15 cellular contexts compared by ENCODE assay signal in genomic region chrX:23766650-23767551, GRCh38. TPM values are rescaled to one million over a fixed set of nuclear protein-coding genes. Genes with fewer than 3 reads are reported as not detected.
DNase-seq lines count a peak whose midpoint lies in the region; ATAC-seq and TF ChIP-seq lines count a peak whose summit lies in the region.
"Had no signal": no experiment of that assay in that cellular context is flagged by ENCODE, and none has a peak within 500 bp of the region (broad histone marks: within the 10 kb centered on the region; RNA-seq: fewer than 3 reads in every experiment).

No MANE protein-coding gene starts in this region.

- H3K27ac Mint-ChIP-seq in CD4-positive, CD25-positive, alpha-beta regulatory T cell, result peak overlapping the region in 2 of 3 donors; percentile 81 to 83
- peak overlapping the region; percentile 17 to 86 (median 64) for H3K27ac Mint-ChIP-seq in immature natural killer cell

- peak overlapping the region in 3 of 4 donors; percentile 55 to 89 (median 61) for H3K4me3 Mint-ChIP-seq in CD4-positive, CD25-positive, alpha-beta regulatory T cell
- H3K4me3 Mint-ChIP-seq in immature natural killer cell, result peak overlapping the region; percentile 61 to 80 (median 72)

- H3K27me3 Mint-ChIP-seq in CD4-positive, CD25-positive, alpha-beta regulatory T cell, result no peaks in the 10 kb centered on the region
- peaks cover 0 to 1% (median 0%) of the 10 kb centered on the region in 3 donors for H3K27me3 Mint-ChIP-seq in immature natural killer cell (ENCODE audit: low read depth in 3 of 3)

- H3K36me3 Mint-ChIP-seq in CD4-positive, CD25-positive, alpha-beta regulatory T cell, result no peaks in the 10 kb centered on the region
- H3K36me3 Mint-ChIP-seq in immature natural killer cell, result no peaks in the 10 kb centered on the region

- peaks cover 0 to 10% (median 4%) of the 10 kb centered on the region in 4 donors for H3K4me1 Mint-ChIP-seq in CD4-positive, CD25-positive, alpha-beta regulatory T cell
- H3K4me1 Mint-ChIP-seq in immature natural killer cell, result peaks cover 0 to 10% of the 10 kb centered on the region in 2 donors

- DNase-seq in CD4-positive, CD25-positive, alpha-beta regulatory T cell, result peak in 1 of 3 donors; percentile 56
- DNase-seq in immature natural killer cell (peak; percentile 17 to 55 (median 40)), NOMO-1 treated with dmso at 0.1 percent for 144 hours (lab: John Stamatoyannopoulos, UW; ENCODE audit: unreplicated experiment) (no peak), OCI-M1 (lab: John Stamatoyannopoulos, UW) (no peak)
- no peak for DNase-seq in stimulated activated CD4-positive, alpha-beta T cell treated with anti-CD3 and anti-CD28 coated beads, Interleukin-1b, Interleukin-23, amount 100 ng/mL, for 48 hours
- DNase-seq: COR-L47; effector CD8-positive, alpha-beta T cell; GOT3; midbrain; NCI-H1092 treated with DMSO at 0.1 percent for 48 hours; PC-3; right lobe of liver had no signal

- no peaks in the 10 kb centered on the region for H3K27me3 ChIP-seq in CD4-positive, CD25-positive, alpha-beta regulatory T cell (ENCODE audit: control insufficient read depth, insufficient read depth, low read length)
- H3K27me3 ChIP-seq: right lobe of liver had no signal

- H3K4me1 ChIP-seq in CD4-positive, CD25-positive, alpha-beta regulatory T cell (ENCODE audit: control insufficient read depth, insufficient read depth, low read length, poor library complexity, severe bottlenecking), result no peaks in the 10 kb centered on the region

- H3K9me3 ChIP-seq in CD4-positive, CD25-positive, alpha-beta regulatory T cell (ENCODE audit: control insufficient read depth in 2 of 2, low read length in 2 of 2), result no peaks in the 10 kb centered on the region
- H3K9me3 ChIP-seq: right lobe of liver had no signal

- H3K4me3 ChIP-seq in CD4-positive, CD25-positive, alpha-beta regulatory T cell (ENCODE audit: low read depth, low read length), result peak overlapping the region; percentile 53
- H3K4me3 ChIP-seq: right lobe of liver had no signal

- TF ChIP-seq POLR2A in Raji (IDR thresholded peaks at IDR 0.05; ENCODE audit: insufficient read depth, low read depth, low read length), result peak; percentile 54

- peak overlapping the region; percentile 14 for H3K27ac ChIP-seq in CD4-positive, CD25-positive, alpha-beta regulatory T cell (ENCODE audit: insufficient read depth, low read length, poor library complexity, severe bottlenecking)
- H3K27ac ChIP-seq: right lobe of liver had no signal

- no peaks in the 10 kb centered on the region for H3K36me3 ChIP-seq in CD4-positive, CD25-positive, alpha-beta regulatory T cell (ENCODE audit: control insufficient read depth, insufficient read depth, low read length)
- H3K36me3 ChIP-seq: right lobe of liver had no signal

- H3K9me3 Mint-ChIP-seq in CD4-positive, CD25-positive, alpha-beta regulatory T cell, result peaks cover 0 to 2% (median 0%) of the 10 kb centered on the region in 7 donors
- no peaks in the 10 kb centered on the region for H3K9me3 Mint-ChIP-seq in immature natural killer cell

- peak; percentile 28 to 46 for ATAC-seq in CD4-positive, CD25-positive, alpha-beta regulatory T cell (ENCODE audit: low read depth in 2 of 2)
- ATAC-seq in GM19372 (IDR thresholded peaks at IDR 0.05; ENCODE audit: low read depth, unreplicated experiment) (peak; percentile 82), GM21529 (IDR thresholded peaks at IDR 0.05; ENCODE audit: unreplicated experiment) (no peak)
- ATAC-seq: PC-3 had no signal

RNA-seq across cellular contexts. Expression of gene SAT1, which starts 16.1 kb away (rescaled TPM):
- 939 TPM for total RNA-seq in CD4-positive, CD25-positive, alpha-beta regulatory T cell
- polyA plus RNA-seq in CD4-positive, CD25-positive, alpha-beta regulatory T cell, result 100 to 1,000 TPM; 186 to 295 (median 255) TPM
- polyA plus RNA-seq in immature natural killer cell, result 100 to 1,000 TPM; 114 to 196 (median 123) TPM

RNA-seq across cellular contexts. Expression of gene ACOT9, which starts 23.8 kb away (rescaled TPM):
- total RNA-seq in CD4-positive, CD25-positive, alpha-beta regulatory T cell, result 51.6 TPM
- 10 to 100 TPM; 20.0 to 33.0 (median 24.4) TPM for polyA plus RNA-seq in CD4-positive, CD25-positive, alpha-beta regulatory T cell
- polyA plus RNA-seq in immature natural killer cell, result 10 to 100 TPM in 2 of 3 donors, 1 to 10 TPM in 1; 8.2 to 18.4 (median 17.1) TPM

Comparison
In these comparisons a context has a peak if more than half of its experiments do, and no peak if none do; other contexts are left out.
1. DNase-seq: peak in immature natural killer cell (3 of 3); none in stimulated activated CD4-positive, alpha-beta T cell treated with anti-CD3 and anti-CD28 coated beads, Interleukin-1b, Interleukin-23, amount 100 ng/mL, for 48 hours (single experiment), NOMO-1 treated with dmso at 0.1 percent for 144 hours (single experiment) and OCI-M1 (single experiment).